Comparison of ENCODE assay signal across 10 cellular contexts in the genomic region with DNA sequence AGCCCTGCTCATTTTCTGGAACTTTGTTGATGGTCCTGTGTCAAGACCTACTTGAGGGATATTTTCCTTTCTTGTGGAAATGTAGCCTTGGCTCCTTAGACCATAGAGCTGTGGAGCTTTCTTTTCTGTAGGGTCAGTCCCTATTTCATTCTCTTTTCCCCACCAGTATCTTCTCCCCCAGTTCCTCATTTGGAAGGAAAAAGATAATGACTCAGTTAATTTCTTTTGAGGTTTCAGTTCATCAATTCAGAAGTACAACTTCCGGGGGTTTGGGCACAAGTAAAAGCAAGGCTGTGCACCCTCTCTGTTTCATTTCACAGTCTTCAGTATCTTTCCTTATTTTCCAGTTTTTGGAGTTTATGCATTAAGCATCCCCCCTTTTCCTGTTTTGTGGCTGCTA.
DNase-seq lines count a peak whose midpoint lies in the region; ATAC-seq lines count a peak whose summit lies in the region.
"Had no signal": no experiment of that assay in that cellular context is flagged by ENCODE, and none has a peak within 500 bp of the region (broad histone marks: within the 10 kb centered on the region; RNA-seq: fewer than 3 reads in every experiment).

No MANE protein-coding gene starts in this region.

- DNase-seq in CD1c-positive myeloid dendritic cell (ENCODE audit: extremely low spot score) (peak; percentile 74), cerebellar cortex (ENCODE audit: low spot score) (no peak), NCI-H2227 (lab: John Stamatoyannopoulos, UW; ENCODE audit: unreplicated experiment) (no peak), GM19238 (ENCODE audit: insufficient read length, low spot score) (no peak)
- DNase-seq in central memory CD8-positive, alpha-beta T cell (ENCODE audit: low spot score in 2 of 2): no peak
- DNase-seq: cortex of kidney, DMS79 had no signal

- H3K4me3 Mint-ChIP-seq in IgD-negative memory B cell: peak overlapping the region; percentile 79 to 93 (median 88)
- H3K4me3 Mint-ChIP-seq in central memory CD8-positive, alpha-beta T cell: peak overlapping the region; percentile 97

- H3K27ac Mint-ChIP-seq in IgD-negative memory B cell: peak overlapping the region; percentile 81 to 96 (median 84)
- H3K27ac Mint-ChIP-seq in central memory CD8-positive, alpha-beta T cell (ENCODE audit: low read depth): peak overlapping the region; percentile 99

- peaks cover 25 to 33% (median 32%) of the 10 kb centered on the region in 3 donors for H3K4me1 Mint-ChIP-seq in IgD-negative memory B cell
- peaks cover 60% of the 10 kb centered on the region for H3K4me1 Mint-ChIP-seq in central memory CD8-positive, alpha-beta T cell

- H3K36me3 Mint-ChIP-seq in IgD-negative memory B cell: peaks cover 5% of the 10 kb centered on the region
- peaks cover 21% of the 10 kb centered on the region for H3K36me3 Mint-ChIP-seq in central memory CD8-positive, alpha-beta T cell (ENCODE audit: insufficient read depth)

- H3K9me3 Mint-ChIP-seq in IgD-negative memory B cell: peaks cover 0 to 4% (median 0%) of the 10 kb centered on the region in 3 donors
- peaks cover 22% of the 10 kb centered on the region for H3K9me3 Mint-ChIP-seq in central memory CD8-positive, alpha-beta T cell

- H3K27me3 Mint-ChIP-seq in IgD-negative memory B cell: peaks cover 2% of the 10 kb centered on the region
- H3K27me3 Mint-ChIP-seq in central memory CD8-positive, alpha-beta T cell: no peaks in the 10 kb centered on the region

- ATAC-seq in GM19395 (IDR thresholded peaks at IDR 0.05; ENCODE audit: unreplicated experiment): peak; percentile 72
- ATAC-seq in central memory CD8-positive, alpha-beta T cell (replicated peaks; ENCODE audit: extremely low read depth, poor library complexity, severe bottlenecking): no peak
- no peak for ATAC-seq in GM18867 (IDR thresholded peaks at IDR 0.05; ENCODE audit: unreplicated experiment)
